In genomic region chr18:79578396-79579260, GRCh38 we compare ENCODE assay signal across 1 cellular context.
TF ChIP-seq lines count a peak whose summit lies in the region.

No MANE protein-coding gene starts in this region.

TF ChIP-seq in GM23338, 12 proteins besides CTCF, POLR2A, EP300 and RAD21:
- TF ChIP-seq ZNF462 (CRISPR knock-in tag; IDR thresholded peaks at IDR 0.05) (no peak), ZNF331 (CRISPR knock-in tag; IDR thresholded peaks at IDR 0.05; ENCODE audit: low read depth) (no peak), ETS1 (IDR thresholded peaks at IDR 0.05) (no peak), JUNB (IDR thresholded peaks at IDR 0.05; ENCODE audit: unreplicated experiment) (no peak), EZH2phosphoT487 (IDR thresholded peaks at IDR 0.05; ENCODE audit: unreplicated experiment) (no peak), ZNF114 (CRISPR knock-in tag; IDR thresholded peaks at IDR 0.05) (no peak), STAT1 (IDR thresholded peaks at IDR 0.05; ENCODE audit: unreplicated experiment) (no peak)
